In genomic region chr1:235442788-235443429, GRCh38 we compare ENCODE assay signal across 2 cellular contexts.
TF ChIP-seq lines count a peak whose summit lies in the region.

No MANE protein-coding gene starts in this region.

TF ChIP-seq in IMR-90, 13 proteins besides CTCF, POLR2A, EP300 and RAD21:
- TF ChIP-seq SMC3 (IDR thresholded peaks at IDR 0.05; ENCODE audit: low read depth, low read length) (no peak), MAFK (IDR thresholded peaks at IDR 0.05; ENCODE audit: low read depth, low read length) (peak; percentile 76), NFE2L2 (IDR thresholded peaks at IDR 0.05; ENCODE audit: low read depth, low read length) (peak; percentile 97), FOS (IDR thresholded peaks at IDR 0.05; ENCODE audit: low read depth, low read length) (peak; percentile 74)

TF ChIP-seq in K562, 482 proteins besides CTCF, POLR2A, EP300 and RAD21 (continues in another document):
- 0 out of 2 replicates have a peak, but pooled peaks have one; percentile 6 for TF ChIP-seq ZBTB26 (CRISPR knock-in tag; IDR thresholded peaks at IDR 0.05)
- no peak for TF ChIP-seq MAX (CRISPR knock-in tag; IDR thresholded peaks at IDR 0.05)
- TF ChIP-seq GTF2F1 (IDR thresholded peaks at IDR 0.05; ENCODE audit: low read depth, low read length), result no peak
- TF ChIP-seq ZNF398 (CRISPR knock-in tag; IDR thresholded peaks at IDR 0.05), result no peak
- TF ChIP-seq ZNF121 (CRISPR knock-in tag; conservative IDR thresholded peaks at IDR 0.05), result no peak
- TF ChIP-seq MIER1 (IDR thresholded peaks at IDR 0.05; ENCODE audit: low read depth), result peak; percentile 40; the same call in 1 of the 2 replicates
- TF ChIP-seq ZEB2 (IDR thresholded peaks at IDR 0.05), result 0 out of 2 replicates have a peak, but pooled peaks have one; percentile 23
- no peak for TF ChIP-seq ILK (tag; IDR thresholded peaks at IDR 0.05; ENCODE audit: borderline replicate concordance, low read depth)
- TF ChIP-seq ZNF644 (tag; IDR thresholded peaks at IDR 0.05; ENCODE audit: low read depth), result no peak
- no peak for TF ChIP-seq ZNF24 (IDR thresholded peaks at IDR 0.05)
- TF ChIP-seq ZNF695 (CRISPR knock-in tag; IDR thresholded peaks at IDR 0.05), result no peak
- peak; percentile 79 for TF ChIP-seq ARID1B (IDR thresholded peaks at IDR 0.05)
- TF ChIP-seq DACH1 (IDR thresholded peaks at IDR 0.05; ENCODE audit: partially characterized antibody), result peak; percentile 6
- TF ChIP-seq NONO (IDR thresholded peaks at IDR 0.05; ENCODE audit: low read depth in 2 of 2, low read length in 1 of 2), result no peak
- no peak for TF ChIP-seq ZNF174 (CRISPR knock-in tag; IDR thresholded peaks at IDR 0.05)
- TF ChIP-seq U2AF1 (optimal IDR thresholded peaks at IDR 0.05; ENCODE audit: low read depth, low read length), result no peak
- peak; percentile 97 for TF ChIP-seq NFE2L1 (tag; IDR thresholded peaks at IDR 0.05; ENCODE audit: borderline replicate concordance, low read depth)
- TF ChIP-seq BACH1 (tag; IDR thresholded peaks at IDR 0.05), result peak; percentile 94
- no peak for TF ChIP-seq HNRNPL (IDR thresholded peaks at IDR 0.05; ENCODE audit: low read depth, low read length)
- no peak for TF ChIP-seq BCOR (IDR thresholded peaks at IDR 0.05)
- TF ChIP-seq ZZZ3 (IDR thresholded peaks at IDR 0.05), result no peak
- no peak for TF ChIP-seq SMAD2 (IDR thresholded peaks at IDR 0.05; ENCODE audit: low read depth, low read length)
- TF ChIP-seq ZBTB11 (CRISPR knock-in tag; IDR thresholded peaks at IDR 0.05), result peak in 1 of 3 experiments; percentile 50; a peak in 1 of 6 replicates
- no peak for TF ChIP-seq ELK3 (CRISPR knock-in tag; IDR thresholded peaks at IDR 0.05)
- no peak for TF ChIP-seq CREB5 (CRISPR knock-in tag; IDR thresholded peaks at IDR 0.05)
- no peak for TF ChIP-seq TSC22D4 (tag; IDR thresholded peaks at IDR 0.05)
- TF ChIP-seq HMBOX1 (IDR thresholded peaks at IDR 0.05), result no peak
- TF ChIP-seq ZBTB49 (CRISPR knock-in tag; IDR thresholded peaks at IDR 0.05; ENCODE audit: borderline replicate concordance), result no peak
- no peak; the same call in 1 of the 2 replicates for TF ChIP-seq JUNB (CRISPR knock-in tag; conservative IDR thresholded peaks at IDR 0.05)
- no peak for TF ChIP-seq BDP1 (IDR thresholded peaks at IDR 0.05; ENCODE audit: insufficient read depth, insufficient read length)
- no peak for TF ChIP-seq TRIM28 (IDR thresholded peaks at IDR 0.05)
- no peak for TF ChIP-seq PML (IDR thresholded peaks at IDR 0.05; ENCODE audit: low read length)
- TF ChIP-seq RFX1 (IDR thresholded peaks at IDR 0.05), result no peak
- no peak for TF ChIP-seq DDX20 (tag; IDR thresholded peaks at IDR 0.05; ENCODE audit: low read depth)
- TF ChIP-seq ESRRA (IDR thresholded peaks at IDR 0.05; ENCODE audit: borderline replicate concordance, low read depth), result no peak
- TF ChIP-seq ZSCAN32 (CRISPR knock-in tag; IDR thresholded peaks at IDR 0.05), result no peak
- TF ChIP-seq ZNF318 (IDR thresholded peaks at IDR 0.05; ENCODE audit: borderline replicate concordance in 1 of 2, low read depth in 1 of 2), result no peak
- 0 out of 2 replicates have a peak, but pooled peaks have one; percentile 17 for TF ChIP-seq TCF15 (CRISPR knock-in tag; IDR thresholded peaks at IDR 0.05)
